In the genomic region with DNA sequence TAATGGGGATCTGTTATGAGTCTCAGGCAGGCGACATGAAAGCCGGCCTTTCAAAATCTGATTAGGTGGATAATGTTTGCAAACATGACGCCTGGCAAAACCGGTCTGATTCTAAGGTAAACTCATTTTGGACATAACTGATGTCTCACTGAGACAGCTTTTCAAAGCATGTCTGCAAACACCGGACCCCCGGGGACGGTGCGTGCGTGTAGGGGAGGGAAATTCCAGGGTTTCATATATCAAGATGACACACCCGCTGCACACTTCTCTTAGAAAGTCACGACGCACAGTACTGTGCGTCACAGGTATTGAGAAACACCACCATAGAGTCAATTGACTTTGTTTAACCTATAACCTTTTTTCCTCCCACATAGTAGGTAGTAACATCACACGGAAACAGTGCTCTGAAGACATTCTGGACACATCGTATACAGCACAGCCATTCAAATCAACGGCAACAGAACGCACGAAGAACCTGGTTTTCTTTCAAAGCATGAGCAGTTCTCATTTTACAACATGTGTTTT, we compare ENCODE assay signal across 2 cellular contexts.
TF ChIP-seq lines count a peak whose summit lies in the region.

No MANE protein-coding gene starts in this region.

TF ChIP-seq in SK-N-SH, 30 proteins besides CTCF, POLR2A, EP300 and RAD21:
- TF ChIP-seq TEAD4 (IDR thresholded peaks at IDR 0.05; ENCODE audit: borderline replicate concordance, insufficient read depth) (no peak), SIN3A (IDR thresholded peaks at IDR 0.05; ENCODE audit: borderline replicate concordance, low read depth, low read length) (no peak), ELF1 (IDR thresholded peaks at IDR 0.05) (no peak), POLR2AphosphoS5 (IDR thresholded peaks at IDR 0.05; ENCODE audit: low read depth, low read length) (no peak), CHD2 (IDR thresholded peaks at IDR 0.05; ENCODE audit: low read length, partially characterized antibody) (no peak), RFX5 (IDR thresholded peaks at IDR 0.05; ENCODE audit: low read length) (no peak), GABPA (IDR thresholded peaks at IDR 0.05; ENCODE audit: low read depth) (no peak), NRF1 (IDR thresholded peaks at IDR 0.05; ENCODE audit: low read depth, low read length) (no peak), NFIC (IDR thresholded peaks at IDR 0.05; ENCODE audit: borderline replicate concordance) (no peak)
- TF ChIP-seq, protein P1, sequence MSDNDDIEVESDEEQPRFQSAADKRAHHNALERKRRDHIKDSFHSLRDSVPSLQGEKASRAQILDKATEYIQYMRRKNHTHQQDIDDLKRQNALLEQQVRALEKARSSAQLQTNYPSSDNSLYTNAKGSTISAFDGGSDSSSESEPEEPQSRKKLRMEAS (IDR thresholded peaks at IDR 0.05; ENCODE audit: low read depth): no peak
- TF ChIP-seq, protein P2, sequence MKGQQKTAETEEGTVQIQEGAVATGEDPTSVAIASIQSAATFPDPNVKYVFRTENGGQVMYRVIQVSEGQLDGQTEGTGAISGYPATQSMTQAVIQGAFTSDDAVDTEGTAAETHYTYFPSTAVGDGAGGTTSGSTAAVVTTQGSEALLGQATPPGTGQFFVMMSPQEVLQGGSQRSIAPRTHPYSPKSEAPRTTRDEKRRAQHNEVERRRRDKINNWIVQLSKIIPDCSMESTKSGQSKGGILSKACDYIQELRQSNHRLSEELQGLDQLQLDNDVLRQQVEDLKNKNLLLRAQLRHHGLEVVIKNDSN (IDR thresholded peaks at IDR 0.05; ENCODE audit: borderline replicate concordance, low read depth): no peak
- TF ChIP-seq, protein P3, sequence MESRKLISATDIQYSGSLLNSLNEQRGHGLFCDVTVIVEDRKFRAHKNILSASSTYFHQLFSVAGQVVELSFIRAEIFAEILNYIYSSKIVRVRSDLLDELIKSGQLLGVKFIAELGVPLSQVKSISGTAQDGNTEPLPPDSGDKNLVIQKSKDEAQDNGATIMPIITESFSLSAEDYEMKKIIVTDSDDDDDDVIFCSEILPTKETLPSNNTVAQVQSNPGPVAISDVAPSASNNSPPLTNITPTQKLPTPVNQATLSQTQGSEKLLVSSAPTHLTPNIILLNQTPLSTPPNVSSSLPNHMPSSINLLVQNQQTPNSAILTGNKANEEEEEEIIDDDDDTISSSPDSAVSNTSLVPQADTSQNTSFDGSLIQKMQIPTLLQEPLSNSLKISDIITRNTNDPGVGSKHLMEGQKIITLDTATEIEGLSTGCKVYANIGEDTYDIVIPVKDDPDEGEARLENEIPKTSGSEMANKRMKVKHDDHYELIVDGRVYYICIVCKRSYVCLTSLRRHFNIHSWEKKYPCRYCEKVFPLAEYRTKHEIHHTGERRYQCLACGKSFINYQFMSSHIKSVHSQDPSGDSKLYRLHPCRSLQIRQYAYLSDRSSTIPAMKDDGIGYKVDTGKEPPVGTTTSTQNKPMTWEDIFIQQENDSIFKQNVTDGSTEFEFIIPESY (IDR thresholded peaks at IDR 0.05; ENCODE audit: borderline replicate concordance, low read depth): no peak
- TF ChIP-seq, protein P4, sequence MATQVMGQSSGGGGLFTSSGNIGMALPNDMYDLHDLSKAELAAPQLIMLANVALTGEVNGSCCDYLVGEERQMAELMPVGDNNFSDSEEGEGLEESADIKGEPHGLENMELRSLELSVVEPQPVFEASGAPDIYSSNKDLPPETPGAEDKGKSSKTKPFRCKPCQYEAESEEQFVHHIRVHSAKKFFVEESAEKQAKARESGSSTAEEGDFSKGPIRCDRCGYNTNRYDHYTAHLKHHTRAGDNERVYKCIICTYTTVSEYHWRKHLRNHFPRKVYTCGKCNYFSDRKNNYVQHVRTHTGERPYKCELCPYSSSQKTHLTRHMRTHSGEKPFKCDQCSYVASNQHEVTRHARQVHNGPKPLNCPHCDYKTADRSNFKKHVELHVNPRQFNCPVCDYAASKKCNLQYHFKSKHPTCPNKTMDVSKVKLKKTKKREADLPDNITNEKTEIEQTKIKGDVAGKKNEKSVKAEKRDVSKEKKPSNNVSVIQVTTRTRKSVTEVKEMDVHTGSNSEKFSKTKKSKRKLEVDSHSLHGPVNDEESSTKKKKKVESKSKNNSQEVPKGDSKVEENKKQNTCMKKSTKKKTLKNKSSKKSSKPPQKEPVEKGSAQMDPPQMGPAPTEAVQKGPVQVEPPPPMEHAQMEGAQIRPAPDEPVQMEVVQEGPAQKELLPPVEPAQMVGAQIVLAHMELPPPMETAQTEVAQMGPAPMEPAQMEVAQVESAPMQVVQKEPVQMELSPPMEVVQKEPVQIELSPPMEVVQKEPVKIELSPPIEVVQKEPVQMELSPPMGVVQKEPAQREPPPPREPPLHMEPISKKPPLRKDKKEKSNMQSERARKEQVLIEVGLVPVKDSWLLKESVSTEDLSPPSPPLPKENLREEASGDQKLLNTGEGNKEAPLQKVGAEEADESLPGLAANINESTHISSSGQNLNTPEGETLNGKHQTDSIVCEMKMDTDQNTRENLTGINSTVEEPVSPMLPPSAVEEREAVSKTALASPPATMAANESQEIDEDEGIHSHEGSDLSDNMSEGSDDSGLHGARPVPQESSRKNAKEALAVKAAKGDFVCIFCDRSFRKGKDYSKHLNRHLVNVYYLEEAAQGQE (IDR thresholded peaks at IDR 0.05; ENCODE audit: low read depth, low read length): no peak
- TF ChIP-seq, protein P5, sequence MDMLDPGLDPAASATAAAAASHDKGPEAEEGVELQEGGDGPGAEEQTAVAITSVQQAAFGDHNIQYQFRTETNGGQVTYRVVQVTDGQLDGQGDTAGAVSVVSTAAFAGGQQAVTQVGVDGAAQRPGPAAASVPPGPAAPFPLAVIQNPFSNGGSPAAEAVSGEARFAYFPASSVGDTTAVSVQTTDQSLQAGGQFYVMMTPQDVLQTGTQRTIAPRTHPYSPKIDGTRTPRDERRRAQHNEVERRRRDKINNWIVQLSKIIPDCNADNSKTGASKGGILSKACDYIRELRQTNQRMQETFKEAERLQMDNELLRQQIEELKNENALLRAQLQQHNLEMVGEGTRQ (IDR thresholded peaks at IDR 0.05; ENCODE audit: borderline replicate concordance, low read depth, low read length): no peak

TF ChIP-seq in SK-N-SH treated with all-trans-retinoic acid at 6 μM for 48 hours, 23 proteins besides CTCF, POLR2A, EP300 and RAD21:
- no peak for TF ChIP-seq ZNF70 (CRISPR knock-in tag; IDR thresholded peaks at IDR 0.05)
